ENCODE assay signal across 19 cellular contexts in the genomic region with DNA sequence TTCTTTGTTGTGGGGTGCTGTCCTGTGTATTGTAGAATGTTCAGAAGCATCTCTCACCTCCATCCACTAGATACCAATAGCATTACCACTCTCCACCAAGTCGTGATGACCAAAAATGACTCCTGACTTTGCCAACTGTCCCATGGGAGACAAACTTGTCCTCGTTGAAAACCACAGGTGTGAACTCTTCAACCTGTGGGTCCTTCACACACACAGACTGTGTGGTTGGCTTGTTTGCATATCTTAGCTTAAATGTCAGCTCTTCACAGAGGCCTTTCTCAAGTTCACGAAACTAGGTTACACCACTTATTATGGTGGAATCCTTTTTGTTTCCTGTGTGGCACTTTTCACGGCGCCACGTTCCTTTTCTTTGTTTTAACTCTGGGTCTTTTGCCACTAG. TPM values are rescaled to one million over a fixed set of nuclear protein-coding genes. Genes with fewer than 3 reads are reported as not detected.
DNase-seq lines count a peak whose midpoint lies in the region; ATAC-seq and TF ChIP-seq lines count a peak whose summit lies in the region.
"Had no signal": no experiment of that assay in that cellular context is flagged by ENCODE, and none has a peak within 500 bp of the region (broad histone marks: within the 10 kb centered on the region; RNA-seq: fewer than 3 reads in every experiment).

No MANE protein-coding gene starts in this region.

- intact Hi-C loops in activated naive CD4-positive, alpha-beta T cell treated with anti-CD3 and anti-CD28 coated beads for 36 hours (cut with micrococcal nuclease) = no loop called here

- no peaks in the 10 kb centered on the region for H3K4me1 Mint-ChIP-seq in activated T-cell treated with anti-CD3 and anti-CD28 coated beads, Interleukin-2, amount 50 U/mL, for 4 hours (ENCODE audit: low read depth)
- peaks cover 3% of the 10 kb centered on the region for H3K4me1 Mint-ChIP-seq in activated naive CD4-positive, alpha-beta T cell treated with anti-CD3 and anti-CD28 coated beads for 36 hours (ENCODE audit: low read depth)

- no peak overlapping the region for H3K4me3 ChIP-seq in GM12865 (ENCODE audit: low read depth, low read length)
- H3K4me3 ChIP-seq: cardiac muscle cell, K562, SK-N-MC, tibial nerve had no signal

- H3K36me3 Mint-ChIP-seq in activated T-cell treated with anti-CD3 and anti-CD28 coated beads, Interleukin-2, amount 50 U/mL, for 4 hours (ENCODE audit: insufficient read depth) = peaks cover 2% of the 10 kb centered on the region
- no peaks in the 10 kb centered on the region for H3K36me3 Mint-ChIP-seq in activated naive CD4-positive, alpha-beta T cell treated with anti-CD3 and anti-CD28 coated beads for 36 hours (ENCODE audit: low read depth)
- H3K36me3 Mint-ChIP-seq: activated naive CD8-positive, alpha-beta T cell had no signal

- DNase-seq in GM12865 (ENCODE audit: low read depth) (peak; percentile 59), caudate nucleus (lab: John Stamatoyannopoulos, UW) (no peak)
- no peak for DNase-seq in stimulated activated CD8-positive, alpha-beta memory T cell treated with anti-CD3 and anti-CD28 coated beads, Interleukin-4, amount 100 ng/mL, for 48 hours
- DNase-seq in activated T-cell treated with anti-CD3 and anti-CD28 coated beads, Interleukin-2, amount 50 U/mL, for 4 hours = no peak
- no peak for DNase-seq in activated naive CD4-positive, alpha-beta T cell treated with anti-CD3 and anti-CD28 coated beads for 36 hours
- DNase-seq: activated CD8-positive, alpha-beta memory T cell treated with anti-CD3 and anti-CD28 coated beads, Interleukin-2, amount 50 U/mL, for 48 hours; endodermal cell; islet precursor cell; NCI-H226 had no signal

- ATAC-seq in GM19324 (IDR thresholded peaks at IDR 0.05; ENCODE audit: low FRiP score, unreplicated experiment) = peak; percentile 76
- peak; percentile 64 for ATAC-seq in HG02588 (IDR thresholded peaks at IDR 0.05; ENCODE audit: unreplicated experiment)
- peak; percentile 57 for ATAC-seq in HG03139 (IDR thresholded peaks at IDR 0.05; ENCODE audit: unreplicated experiment)
- ATAC-seq in activated T-cell treated with anti-CD3 and anti-CD28 coated beads, Interleukin-2, amount 50 U/mL, for 4 hours = no peak
- ATAC-seq: K562 had no signal

- CTCF ChIA-PET in activated naive CD4-positive, alpha-beta T cell treated with anti-CD3 and anti-CD28 coated beads for 36 hours (lab: Charles Lee) = interaction anchor here (1.0 to 4.4 kb wide), 6 partner anchors 17 to 74 kb away, joined by 3 to 26 read pairs (median 4); no protein-coding TSS in a partner anchor

- H3K4me3 Mint-ChIP-seq in activated T-cell treated with anti-CD3 and anti-CD28 coated beads, Interleukin-2, amount 50 U/mL, for 4 hours = no peak overlapping the region
- no peak overlapping the region for H3K4me3 Mint-ChIP-seq in activated naive CD4-positive, alpha-beta T cell treated with anti-CD3 and anti-CD28 coated beads for 36 hours
- H3K4me3 Mint-ChIP-seq: activated naive CD8-positive, alpha-beta T cell; endodermal cell had no signal

- no peak overlapping the region for H3K27ac Mint-ChIP-seq in activated naive CD4-positive, alpha-beta T cell treated with anti-CD3 and anti-CD28 coated beads for 36 hours
- H3K27ac Mint-ChIP-seq: activated naive CD8-positive, alpha-beta T cell; endodermal cell had no signal

- no peak for TF ChIP-seq CTCF in GM12865 (IDR thresholded peaks at IDR 0.05; ENCODE audit: insufficient read depth, low read depth, low read length, missing control alignments)

- H3K27me3 Mint-ChIP-seq in activated T-cell treated with anti-CD3 and anti-CD28 coated beads, Interleukin-2, amount 50 U/mL, for 4 hours (ENCODE audit: low read depth) = peaks cover 23% of the 10 kb centered on the region
- peaks cover 17% of the 10 kb centered on the region for H3K27me3 Mint-ChIP-seq in activated naive CD4-positive, alpha-beta T cell treated with anti-CD3 and anti-CD28 coated beads for 36 hours (ENCODE audit: low read depth)

- H3K27ac ChIP-seq in caudate nucleus (ENCODE audit: low read depth, low read length) = no peak overlapping the region
- H3K27ac ChIP-seq: cardiac muscle cell, parathyroid adenoma, SK-N-MC, tibial nerve had no signal

- peaks cover 4% of the 10 kb centered on the region for H3K9me3 Mint-ChIP-seq in activated T-cell treated with anti-CD3 and anti-CD28 coated beads, Interleukin-2, amount 50 U/mL, for 4 hours
- H3K9me3 Mint-ChIP-seq in activated naive CD4-positive, alpha-beta T cell treated with anti-CD3 and anti-CD28 coated beads for 36 hours = peaks cover 3% of the 10 kb centered on the region
- H3K9me3 Mint-ChIP-seq: endodermal cell had no signal

RNA-seq across cellular contexts. Expression of a gene that starts 6.8 kb away (rescaled TPM):
- total RNA-seq in activated T-cell treated with anti-CD3 and anti-CD28 coated beads, Interleukin-2, amount 50 U/mL, for 4 hours = under 1 TPM in 2 of 3 donors, not detected in 1; 0.13 to 0.16 TPM
- total RNA-seq in activated naive CD4-positive, alpha-beta T cell treated with anti-CD3 and anti-CD28 coated beads for 36 hours = under 1 TPM; 0.38 to 0.40 TPM
- total RNA-seq: A172 had no signal

RNA-seq across cellular contexts. Expression of a gene that starts 57.8 kb away (rescaled TPM):
- total RNA-seq in activated T-cell treated with anti-CD3 and anti-CD28 coated beads, Interleukin-2, amount 50 U/mL, for 4 hours = 10 to 100 TPM; 33.9 to 35.6 (median 34.6) TPM
- 10 to 100 TPM; 11.7 to 12.9 TPM for total RNA-seq in activated naive CD4-positive, alpha-beta T cell treated with anti-CD3 and anti-CD28 coated beads for 36 hours

Comparison
In these comparisons a context has a peak if more than half of its experiments do, and no peak if none do; other contexts are left out.
1. ATAC-seq: peak in GM19324 (single experiment), HG02588 (single experiment) and HG03139 (single experiment); none in activated T-cell treated with anti-CD3 and anti-CD28 coated beads, Interleukin-2, amount 50 U/mL, for 4 hours (0 of 2).